Comparison of ENCODE assay signal across 22 cellular contexts in genomic region chr15:32889189-32889588, GRCh38.
"Had no signal": no experiment of that assay in that cellular context is flagged by ENCODE, and none has a peak within 500 bp of the region (broad histone marks: within the 10 kb centered on the region; RNA-seq: fewer than 3 reads in every experiment).

No MANE protein-coding gene starts in this region.

- H3K4me1 Mint-ChIP-seq: immature natural killer cell; natural killer cell; stimulated activated naive CD8-positive, alpha-beta T cell treated with anti-CD3 and anti-CD28 coated beads, Interleukin-15, amount 100 ng/mL, for 72 hours had no signal

- H3K4me1 ChIP-seq: foreskin keratinocyte, heart right ventricle, lower lobe of right lung, pancreas, right lobe of liver, thyroid gland had no signal

- H3K9me3 Mint-ChIP-seq: natural killer cell; stimulated activated naive CD8-positive, alpha-beta T cell treated with anti-CD3 and anti-CD28 coated beads, Interleukin-15, amount 100 ng/mL, for 72 hours had no signal

- H3K9me3 ChIP-seq: lower lobe of right lung, pancreas, right lobe of liver, thyroid gland had no signal

- DNase-seq: dorsolateral prefrontal cortex; effector CD4-positive, alpha-beta T cell; glutamatergic neuron; heart right ventricle; hypothalamus; immature natural killer cell; left ventricle myocardium superior; lower lobe of right lung; natural killer cell; occipital lobe; pancreas; right lobe of liver; stimulated activated CD4-positive, alpha-beta T cell treated with anti-CD3 and anti-CD28 coated beads, Interleukin-12 subunit alpha, Interleukin-12 subunit beta, amount 100 ng/mL, for 4 hours; stimulated activated CD4-positive, alpha-beta T cell treated with anti-CD3 and anti-CD28 coated beads, Interleukin-1b, Interleukin-23, amount 100 ng/mL, for 48 hours; stimulated activated CD4-positive, alpha-beta T cell treated with anti-CD3 and anti-CD28 coated beads, Interleukin-4, amount 100 ng/mL, for 1 hour; stimulated activated CD8-positive, alpha-beta memory T cell treated with anti-CD3 and anti-CD28 coated beads, Interleukin-4, amount 100 ng/mL, for 48 hours; stimulated activated naive CD4-positive, alpha-beta T cell; stimulated activated naive CD8-positive, alpha-beta T cell treated with anti-CD3 and anti-CD28 coated beads, Interleukin-15, amount 100 ng/mL, for 72 hours; thyroid gland had no signal

- H3K36me3 ChIP-seq: lower lobe of right lung, pancreas, right lobe of liver, thyroid gland had no signal

- H3K4me3 Mint-ChIP-seq: immature natural killer cell; natural killer cell; stimulated activated naive CD8-positive, alpha-beta T cell treated with anti-CD3 and anti-CD28 coated beads, Interleukin-15, amount 100 ng/mL, for 72 hours; type B pancreatic cell had no signal

- H3K27me3 ChIP-seq: dorsolateral prefrontal cortex, foreskin keratinocyte, heart right ventricle, pancreas, right lobe of liver, thyroid gland had no signal

- H3K27ac Mint-ChIP-seq: immature natural killer cell; natural killer cell; stimulated activated naive CD8-positive, alpha-beta T cell treated with anti-CD3 and anti-CD28 coated beads, Interleukin-15, amount 100 ng/mL, for 72 hours; type B pancreatic cell had no signal

- H3K4me3 ChIP-seq: dorsolateral prefrontal cortex, heart right ventricle, lower lobe of right lung, pancreas, right lobe of liver, smooth muscle cell, thyroid gland had no signal

- ATAC-seq: heart right ventricle; left ventricle myocardium superior; lower lobe of right lung; natural killer cell; pancreas; right lobe of liver; stimulated activated naive CD8-positive, alpha-beta T cell treated with anti-CD3 and anti-CD28 coated beads, Interleukin-15, amount 100 ng/mL, for 72 hours had no signal

- H3K27me3 Mint-ChIP-seq: stimulated activated naive CD8-positive, alpha-beta T cell treated with anti-CD3 and anti-CD28 coated beads, Interleukin-15, amount 100 ng/mL, for 72 hours; type B pancreatic cell had no signal

- H3K4me2 ChIP-seq: smooth muscle cell had no signal

- H3K36me3 Mint-ChIP-seq: immature natural killer cell, natural killer cell had no signal

- H3K27ac ChIP-seq: dorsolateral prefrontal cortex, foreskin keratinocyte, heart right ventricle, lower lobe of right lung, pancreas, right lobe of liver, thyroid gland had no signal
